In the genomic region with DNA sequence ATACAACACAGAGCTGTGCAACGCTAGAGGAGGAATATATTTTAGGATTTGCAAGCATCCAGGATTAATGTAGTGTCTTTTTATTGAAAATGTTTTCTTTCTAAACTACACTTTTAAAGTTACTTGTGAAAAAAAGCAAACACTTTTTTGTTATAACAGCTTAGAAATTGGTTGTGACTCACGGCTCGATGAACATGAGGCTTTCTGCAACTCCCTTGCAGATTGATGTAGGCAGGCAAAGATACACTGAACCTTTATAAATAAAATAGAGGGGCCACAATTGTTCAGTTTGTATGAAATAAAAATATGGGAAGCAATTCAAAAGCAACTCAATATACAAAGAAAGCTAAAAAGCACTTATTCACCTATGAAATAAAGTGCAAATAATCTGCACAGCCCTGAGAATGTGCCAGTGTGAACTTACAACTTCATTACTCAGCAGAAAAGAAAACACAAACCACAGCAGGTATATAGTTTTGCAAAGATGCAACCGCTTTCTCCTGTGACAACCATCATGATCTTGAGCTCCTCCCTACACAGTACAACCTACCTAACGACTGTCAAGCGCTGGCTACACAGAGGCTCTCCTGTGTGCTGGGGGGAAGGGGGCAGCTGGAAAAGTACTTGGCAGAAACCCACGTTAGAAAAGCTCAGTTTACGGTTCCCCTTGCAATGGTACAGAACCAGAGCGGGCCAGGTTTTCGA, we compare ENCODE assay signal across 1 cellular context.
A peak's percentile ranks its signal among the peaks of the same experiment; 100 is the strongest.
TF ChIP-seq lines count a peak whose summit lies in the region.

No MANE protein-coding gene starts in this region.

TF ChIP-seq in HCT116, 20 proteins besides CTCF, POLR2A, EP300 and RAD21:
- TF ChIP-seq, protein P1, sequence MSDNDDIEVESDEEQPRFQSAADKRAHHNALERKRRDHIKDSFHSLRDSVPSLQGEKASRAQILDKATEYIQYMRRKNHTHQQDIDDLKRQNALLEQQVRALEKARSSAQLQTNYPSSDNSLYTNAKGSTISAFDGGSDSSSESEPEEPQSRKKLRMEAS (IDR thresholded peaks at IDR 0.05), result no peak
- 0 out of 2 replicates have a peak, but pooled peaks have one; percentile 14 for TF ChIP-seq SIN3A (IDR thresholded peaks at IDR 0.05; ENCODE audit: low read depth)
